ENCODE assay signal across 16 cellular contexts in the genomic region with DNA sequence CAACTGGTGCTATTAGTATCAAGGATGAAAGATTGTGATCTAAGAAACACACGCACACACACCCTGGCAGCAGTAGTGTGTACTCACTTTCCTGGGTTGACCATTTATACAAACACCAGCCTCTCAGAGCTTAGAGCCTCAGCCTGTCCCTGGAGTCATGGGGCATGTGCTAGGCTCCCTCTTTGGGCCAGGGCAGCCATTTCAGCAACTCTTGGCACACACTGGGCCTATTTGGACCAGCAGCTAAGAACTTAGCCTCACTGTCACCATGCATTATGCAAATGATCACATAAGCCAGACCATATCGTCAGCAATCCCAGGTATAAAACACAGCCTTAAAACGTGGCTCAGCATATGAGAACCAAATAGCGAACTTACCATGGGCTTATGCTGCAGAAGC. TPM values are rescaled to one million over a fixed set of nuclear protein-coding genes. Genes with fewer than 3 reads are reported as not detected.
DNase-seq lines count a peak whose midpoint lies in the region; ATAC-seq, FAIRE-seq and TF ChIP-seq lines count a peak whose summit lies in the region.
"Had no signal": no experiment of that assay in that cellular context is flagged by ENCODE, and none has a peak within 500 bp of the region (broad histone marks: within the 10 kb centered on the region; RNA-seq: fewer than 3 reads in every experiment).

No MANE protein-coding gene starts in this region.

- no peak overlapping the region for H2BK15ac ChIP-seq in H1 (ENCODE audit: low read length)

- no peaks in the 10 kb centered on the region for H3K79me1 ChIP-seq in H1 (ENCODE audit: low read depth, low read length)

- no peak overlapping the region for H2BK120ac ChIP-seq in H1 (replicated peaks; ENCODE audit: low read depth, low read length)

- no peak overlapping the region for H3K4ac ChIP-seq in H1 (replicated peaks; ENCODE audit: insufficient read length, low read depth, low read length)

- peaks cover 2% of the 10 kb centered on the region in 2 experiments for H4K20me1 ChIP-seq in H1 (replicated peaks in 1 of 2; ENCODE audit: control insufficient read depth in 1 of 2, insufficient read depth in 2 of 2, low read length in 2 of 2)

- FAIRE-seq in H1 (lab: Jason Lieb, UNC) (peak; percentile 36), urothelium cell line (lab: Jason Lieb, UNC) (peak; percentile 5), H54 (lab: Jason Lieb, UNC) (no peak)
- FAIRE-seq: GM12891, GM18507 had no signal

- no peak overlapping the region for H4K8ac ChIP-seq in H1 (ENCODE audit: extremely low read depth, insufficient read depth, low read length)

- no peak overlapping the region for H2AFZ ChIP-seq in H1 (ENCODE audit: low read length)

- no peak for TF ChIP-seq RAD21 in H1 (IDR thresholded peaks at IDR 0.05 in 1 of 2, conservative IDR thresholded peaks at IDR 0.05 in 1 of 2; ENCODE audit: low read depth in 2 of 2, low read length in 2 of 2)

- H3K4me3 Mint-ChIP-seq in activated naive CD4-positive, alpha-beta T cell treated with anti-CD3 and anti-CD28 coated beads for 36 hours = no peak overlapping the region
- H3K4me3 Mint-ChIP-seq: CD4-positive, alpha-beta memory T cell had no signal

- H3K23me2 ChIP-seq in H1 (ENCODE audit: low read depth, low read length) = no peaks in the 10 kb centered on the region

- H4K5ac ChIP-seq in H1 (ENCODE audit: insufficient read length, low read depth, low read length) = no peak overlapping the region

- H3K4me2 ChIP-seq in H1 (ENCODE audit: insufficient read depth in 1 of 2, low read depth in 2 of 2, low read length in 2 of 2) = no peak overlapping the region

- 74% methylated on average over 4 of the region's 4 CpGs; no CpG with 5 or more reads in 1 of the 2 experiments for WGBS in H1 (ENCODE audit: extremely low coverage in 1 of 2, insufficient coverage in 1 of 2, insufficient read length in 1 of 2, insufficient replicate concordance in 2 of 2, low coverage in 1 of 2, low lambda C conversion rate in 2 of 2, missing lambda C conversion rate in 1 of 2), 2 experiments

- no peak overlapping the region for H3K56ac ChIP-seq in H1 (replicated peaks; ENCODE audit: insufficient read length, low read depth, low read length)

- peak; percentile 55 for ATAC-seq in sciatic nerve

- no peak overlapping the region for H2BK5ac ChIP-seq in H1 (ENCODE audit: low read depth, low read length)

- no peaks in the 10 kb centered on the region for H3K36me3 Mint-ChIP-seq in activated naive CD4-positive, alpha-beta T cell treated with anti-CD3 and anti-CD28 coated beads for 36 hours (ENCODE audit: low read depth)
- H3K36me3 Mint-ChIP-seq: CD4-positive, alpha-beta memory T cell had no signal

- no peaks in the 10 kb centered on the region for H3K27me3 Mint-ChIP-seq in activated naive CD4-positive, alpha-beta T cell treated with anti-CD3 and anti-CD28 coated beads for 36 hours (ENCODE audit: low read depth)
- H3K27me3 Mint-ChIP-seq: CD4-positive, alpha-beta memory T cell had no signal

- no peaks in the 10 kb centered on the region for H3K27me3 ChIP-seq in H1 (replicated peaks in 1 of 4; ENCODE audit: control insufficient read depth in 3 of 4, extremely low read depth in 1 of 4, insufficient read depth in 3 of 4, low read length in 3 of 4)

- no peak overlapping the region for H3K27ac Mint-ChIP-seq in activated naive CD4-positive, alpha-beta T cell treated with anti-CD3 and anti-CD28 coated beads for 36 hours
- H3K27ac Mint-ChIP-seq: CD4-positive, alpha-beta memory T cell had no signal

- peaks cover 0 to 3% (median 0%) of the 10 kb centered on the region in 4 experiments; a peak in 1 of 7 replicates for H3K4me1 ChIP-seq in H1 (replicated peaks in 1 of 4; ENCODE audit: control insufficient read depth in 3 of 4, insufficient read depth in 4 of 4, low read length in 3 of 4)

- H3K36me3 ChIP-seq in H1 (ENCODE audit: control insufficient read depth in 2 of 4, insufficient read depth in 4 of 4, low read length in 3 of 4) = no peaks in the 10 kb centered on the region; a peak in 1 of 8 replicates

- H3K79me2 ChIP-seq in H1 (ENCODE audit: control insufficient read depth in 1 of 2, insufficient read depth in 2 of 2, low read length in 2 of 2) = peaks cover 0 to 34% of the 10 kb centered on the region in 2 experiments; a peak in 2 of 4 replicates

- H3K4me3 ChIP-seq in H1 (ENCODE audit: extremely low read depth in 1 of 4, insufficient read depth in 2 of 4, low read depth in 3 of 4, low read length in 4 of 4) = no peak overlapping the region

- CTCF ChIA-PET in H1 (lab: Charles Lee; ENCODE audit: partially characterized antibody) = interaction anchor here (0.8 to 3.6 kb wide), 38 partner anchors 9 to 456 kb away, joined by 3 to 50 read pairs (median 4); no protein-coding TSS in a partner anchor
- CTCF ChIA-PET in activated naive CD4-positive, alpha-beta T cell treated with anti-CD3 and anti-CD28 coated beads for 36 hours (lab: Charles Lee) = interaction anchor here (0.6 kb wide), 1 partner anchor 448 kb away, joined by 3 read pairs; no protein-coding TSS in a partner anchor

- H2AK5ac ChIP-seq in H1 (ENCODE audit: low read depth, low read length) = no peak overlapping the region

- no peak for TF ChIP-seq EP300 in H1 (IDR thresholded peaks at IDR 0.05; ENCODE audit: borderline replicate concordance in 1 of 2, low read depth in 2 of 2, low read length in 2 of 2)

- no peak overlapping the region; a peak in 1 of 7 replicates for H3K9ac ChIP-seq in H1 (replicated peaks in 1 of 4; ENCODE audit: extremely low read depth in 1 of 4, low read depth in 3 of 4, low read length in 3 of 4)

- POLR2A ChIA-PET in H1 (lab: Charles Lee; ENCODE audit: partially characterized antibody) = interaction anchor here (1.0 to 1.6 kb wide), 2 partner anchors 36 to 43 kb away, joined by 3 to 4 read pairs; no protein-coding TSS in a partner anchor

- TF ChIP-seq CTCF in H1 (IDR thresholded peaks at IDR 0.05; ENCODE audit: control extremely low read depth in 1 of 3, insufficient read depth in 1 of 3, low read depth in 1 of 3, low read length in 3 of 3) = no peak

- H2BK12ac ChIP-seq in H1 (ENCODE audit: low read depth, low read length) = no peak overlapping the region

- intact Hi-C loops in sciatic nerve (cut with DNase I) = no loop called here
- intact Hi-C loops in activated naive CD4-positive, alpha-beta T cell treated with anti-CD3 and anti-CD28 coated beads for 36 hours (cut with micrococcal nuclease) = no loop called here

- no peaks in the 10 kb centered on the region for H3K9me3 Mint-ChIP-seq in activated naive CD4-positive, alpha-beta T cell treated with anti-CD3 and anti-CD28 coated beads for 36 hours

- DNase-seq in H1 (ENCODE audit: low read depth in 1 of 2, low spot score in 2 of 2) (no peak), sciatic nerve (ENCODE audit: low spot score) (no peak), urothelium cell line (ENCODE audit: low spot score) (no peak), H54 (ENCODE audit: insufficient read length, low spot score) (no peak)
- DNase-seq in activated naive CD4-positive, alpha-beta T cell treated with anti-CD3 and anti-CD28 coated beads for 36 hours = no peak
- no peak for DNase-seq in stimulated activated CD4-positive, alpha-beta T cell treated with anti-CD3 and anti-CD28 coated beads, Interleukin-1b, Interleukin-23, amount 100 ng/mL, for 48 hours
- DNase-seq: C1 segment of cervical spinal cord; CD4-positive, alpha-beta memory T cell; COR-L47; DMS79 treated with DMSO at 0.1 percent for 48 hours; GF-D8; HCEC 1CT had no signal

- no peak overlapping the region for H3K14ac ChIP-seq in H1 (ENCODE audit: insufficient read length)

- TF ChIP-seq POLR2A in H1 (IDR thresholded peaks at IDR 0.05; ENCODE audit: control extremely low read depth in 1 of 2, low read depth in 2 of 2, low read length in 2 of 2) = no peak
- TF ChIP-seq POLR2A in H54 (IDR thresholded peaks at IDR 0.05; ENCODE audit: low read depth, low read length) = no peak

- H3K23ac ChIP-seq in H1 (ENCODE audit: insufficient read length) = no peak overlapping the region

- H3K18ac ChIP-seq in H1 (ENCODE audit: extremely low read depth, low read length) = no peak overlapping the region

- H2BK20ac ChIP-seq in H1 (ENCODE audit: low read length) = no peak overlapping the region

- H3K27ac ChIP-seq in H1 (ENCODE audit: low read depth, low read length) = no peak overlapping the region

- peaks cover 2% of the 10 kb centered on the region for H3K4me1 Mint-ChIP-seq in activated naive CD4-positive, alpha-beta T cell treated with anti-CD3 and anti-CD28 coated beads for 36 hours (ENCODE audit: low read depth)
- H3K4me1 Mint-ChIP-seq: CD4-positive, alpha-beta memory T cell had no signal

- no peak overlapping the region for H4K91ac ChIP-seq in H1 (replicated peaks; ENCODE audit: insufficient read length, low read length)

- H3K9me3 ChIP-seq in H1 (ENCODE audit: insufficient read depth in 2 of 2, low read depth in 1 of 2, low read length in 1 of 2) = no peaks in the 10 kb centered on the region

TF ChIP-seq in H1, 55 proteins besides CTCF, POLR2A, EP300 and RAD21 (continues in another document):
- TF ChIP-seq CEBPB (IDR thresholded peaks at IDR 0.05; ENCODE audit: low read depth, low read length) (no peak), JUND (IDR thresholded peaks at IDR 0.05; ENCODE audit: low read length) (no peak), ASH2L (IDR thresholded peaks at IDR 0.05; ENCODE audit: low read length) (no peak), HDAC6 (IDR thresholded peaks at IDR 0.05; ENCODE audit: low read depth, low read length) (no peak)
- TF ChIP-seq, protein P1, sequence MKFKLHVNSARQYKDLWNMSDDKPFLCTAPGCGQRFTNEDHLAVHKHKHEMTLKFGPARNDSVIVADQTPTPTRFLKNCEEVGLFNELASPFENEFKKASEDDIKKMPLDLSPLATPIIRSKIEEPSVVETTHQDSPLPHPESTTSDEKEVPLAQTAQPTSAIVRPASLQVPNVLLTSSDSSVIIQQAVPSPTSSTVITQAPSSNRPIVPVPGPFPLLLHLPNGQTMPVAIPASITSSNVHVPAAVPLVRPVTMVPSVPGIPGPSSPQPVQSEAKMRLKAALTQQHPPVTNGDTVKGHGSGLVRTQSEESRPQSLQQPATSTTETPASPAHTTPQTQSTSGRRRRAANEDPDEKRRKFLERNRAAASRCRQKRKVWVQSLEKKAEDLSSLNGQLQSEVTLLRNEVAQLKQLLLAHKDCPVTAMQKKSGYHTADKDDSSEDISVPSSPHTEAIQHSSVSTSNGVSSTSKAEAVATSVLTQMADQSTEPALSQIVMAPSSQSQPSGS (IDR thresholded peaks at IDR 0.05; ENCODE audit: low read length) = no peak

RNA-seq across cellular contexts. Expression of gene GLI3, which starts 51.3 kb away (rescaled TPM):
- 31.1 and 35.4 TPM in 2 replicates for total RNA-seq in H1 (2021; fragmentation: NEBNext Ultra II Directional; extraction: Animal tissue kit (Norgen Biotek cat#: 25700))
- 8.0 and 10.6 TPM in 2 replicates for polyA plus RNA-seq in H1 (2011; rRNA removed)
- 6.6 TPM for polyA plus RNA-seq in H1 (2011; cell fraction: cytosol; rRNA removed)
- 14.8 TPM for polyA plus RNA-seq in H1 (2011; cell fraction: nucleus; rRNA removed)
- polyA plus RNA-seq in H1 (2012, experiment 1 of 2) = 11.4 to 18.7 TPM (median 12.7 TPM) in 4 replicates
- 3.0 TPM for polyA plus RNA-seq in H1 (2012, experiment 2 of 2)
- polyA plus RNA-seq in H1 (2013, experiment 1 of 2) = 7.5 TPM
- 8.6 TPM for polyA plus RNA-seq in H1 (2013, experiment 2 of 2)
- polyA minus RNA-seq in H1 (2011; rRNA and poly(A)+ RNA removed) = 29.8 and 32.1 TPM in 2 replicates
- polyA minus RNA-seq in H1 (2011; cell fraction: cytosol; rRNA and poly(A)+ RNA removed) = 16.4 TPM
- 27.0 TPM for polyA minus RNA-seq in H1 (2011; cell fraction: nucleus; rRNA and poly(A)+ RNA removed)
- 33.8 TPM for total RNA-seq in sciatic nerve
- under 1 TPM; 0.24 to 0.32 TPM for total RNA-seq in activated naive CD4-positive, alpha-beta T cell treated with anti-CD3 and anti-CD28 coated beads for 36 hours
- total RNA-seq: Calu3, G401 had no signal

Comparison
In these comparisons a context has a peak if more than half of its experiments do, and no peak if none do; other contexts are left out.
1. RNA of gene GLI3, which starts 51.3 kb away (total RNA-seq): 33.8 TPM in sciatic nerve (single experiment) and 31.1 to 35.4 TPM in H1; 0.24 to 0.32 TPM in activated naive CD4-positive, alpha-beta T cell treated with anti-CD3 and anti-CD28 coated beads for 36 hours; every median in the first group is over 10 times any median in the second.